Comparison of ENCODE assay signal across 15 cellular contexts in the genomic region with DNA sequence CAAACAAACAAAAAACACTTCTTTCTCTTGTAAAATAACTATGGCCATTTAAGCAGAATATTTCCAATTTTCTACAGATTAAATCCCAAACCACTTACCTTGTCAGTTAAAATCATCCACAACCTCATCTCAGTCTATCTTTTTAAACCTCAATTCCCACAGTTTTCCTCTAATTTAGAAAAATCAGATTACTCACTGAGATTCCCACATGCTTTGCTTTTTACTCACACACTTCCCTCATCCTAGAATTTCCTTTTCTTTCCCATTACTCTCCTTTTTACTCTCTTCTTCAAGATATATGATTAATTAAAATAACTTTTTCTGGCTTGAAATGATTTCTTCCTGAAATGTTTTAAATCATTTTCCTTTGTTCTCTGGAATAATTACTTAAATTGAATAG.
DNase-seq lines count a peak whose midpoint lies in the region; ATAC-seq and TF ChIP-seq lines count a peak whose summit lies in the region.
"Had no signal": no experiment of that assay in that cellular context is flagged by ENCODE, and none has a peak within 500 bp of the region (broad histone marks: within the 10 kb centered on the region; RNA-seq: fewer than 3 reads in every experiment).

No MANE protein-coding gene starts in this region.

- H3K27ac ChIP-seq in GM23338 (ENCODE audit: low read depth) (no peak overlapping the region), foreskin keratinocyte (peak overlapping the region; percentile 33), RWPE1 (no peak overlapping the region)
- H3K27ac ChIP-seq: C4-2B, SJCRH30 had no signal

- H4K20me1 ChIP-seq in GM23338 (replicated peaks; ENCODE audit: insufficient read depth): no peaks in the 10 kb centered on the region

- CTCF ChIA-PET in RWPE1 (lab: Yijun Ruan, JAX): no interaction called here

- peaks cover 5% of the 10 kb centered on the region for H3K27me3 Mint-ChIP-seq in GM23338 (ENCODE audit: insufficient read depth, low read depth, poor library complexity)
- H3K27me3 Mint-ChIP-seq in activated T-helper 17 cell treated with anti-CD3 and anti-CD28 coated beads, Interleukin-2, amount 50 U/mL, for 72 hours: no peaks in the 10 kb centered on the region

- ATAC-seq in GM23338 (no peak), SK-N-SH treated with all-trans-retinoic acid at 6 μM for 48 hours (no peak), foreskin keratinocyte (no peak), HG02759 (IDR thresholded peaks at IDR 0.05; ENCODE audit: unreplicated experiment) (no peak)
- ATAC-seq in activated T-helper 17 cell treated with anti-CD3 and anti-CD28 coated beads, Interleukin-2, amount 50 U/mL, for 72 hours (replicated peaks): no peak

- no peak overlapping the region for H3K4me3 ChIP-seq in GM23338
- H3K4me3 ChIP-seq: SJCRH30 had no signal

- H3F3A ChIP-seq in GM23338 (replicated peaks; ENCODE audit: low read depth): no peaks in the 10 kb centered on the region

- H3K4me3 Mint-ChIP-seq in GM23338: no peak overlapping the region
- H3K4me3 Mint-ChIP-seq in activated T-helper 17 cell treated with anti-CD3 and anti-CD28 coated beads, Interleukin-2, amount 50 U/mL, for 72 hours: no peak overlapping the region

- H3K27me3 ChIP-seq in GM23338 (ENCODE audit: insufficient read depth) (no peaks in the 10 kb centered on the region), foreskin keratinocyte (no peaks in the 10 kb centered on the region)
- H3K27me3 ChIP-seq: SJCRH30 had no signal

- no peak overlapping the region for H3K4me2 ChIP-seq in GM23338

- no peak for TF ChIP-seq CTCF in GM23338 (conservative IDR thresholded peaks at IDR 0.05; ENCODE audit: low read depth in 2 of 2)
- no peak for TF ChIP-seq CTCF in foreskin keratinocyte (conservative IDR thresholded peaks at IDR 0.05)
- no peak for TF ChIP-seq CTCF in RWPE1 (conservative IDR thresholded peaks at IDR 0.05; ENCODE audit: low read depth)

- POLR2A ChIA-PET in RWPE1 (lab: Yijun Ruan, JAX; ENCODE audit: low non-redundant PET): no interaction called here

- peaks cover 61% of the 10 kb centered on the region for H3K79me2 ChIP-seq in GM23338 (replicated peaks; ENCODE audit: insufficient read depth)

- peaks cover 65% of the 10 kb centered on the region for H3K4me1 Mint-ChIP-seq in GM23338
- no peaks in the 10 kb centered on the region for H3K4me1 Mint-ChIP-seq in activated T-helper 17 cell treated with anti-CD3 and anti-CD28 coated beads, Interleukin-2, amount 50 U/mL, for 72 hours

- H3K9me2 ChIP-seq in GM23338 (ENCODE audit: insufficient read depth): no peaks in the 10 kb centered on the region

- H3K4me1 ChIP-seq in GM23338 (ENCODE audit: insufficient read depth): peaks cover 55% of the 10 kb centered on the region
- peaks cover 42% of the 10 kb centered on the region for H3K4me1 ChIP-seq in foreskin keratinocyte

- H3K9me3 Mint-ChIP-seq in GM23338: no peaks in the 10 kb centered on the region
- H3K9me3 Mint-ChIP-seq in activated T-helper 17 cell treated with anti-CD3 and anti-CD28 coated beads, Interleukin-2, amount 50 U/mL, for 72 hours: peaks cover 8% of the 10 kb centered on the region

- no peaks in the 10 kb centered on the region for H3K36me3 ChIP-seq in GM23338 (ENCODE audit: insufficient read depth)

- DNase-seq in A172 (ENCODE audit: low spot score): peak; percentile 18
- DNase-seq in GM23338 (ENCODE audit: low spot score): no peak
- DNase-seq in foreskin keratinocyte: no peak
- DNase-seq in RWPE1 (ENCODE audit: low spot score): no peak
- DNase-seq in NCI-H187 (lab: John Stamatoyannopoulos, UW): no peak
- DNase-seq: 8988T, COR-L47, GF-D8, NCI-H1436, NCI-H2081, SJCRH30 had no signal

- peaks cover 3% of the 10 kb centered on the region; the same call in 1 of the 3 replicates for H3K36me3 Mint-ChIP-seq in GM23338 (ENCODE audit: low read depth)
- no peaks in the 10 kb centered on the region for H3K36me3 Mint-ChIP-seq in activated T-helper 17 cell treated with anti-CD3 and anti-CD28 coated beads, Interleukin-2, amount 50 U/mL, for 72 hours (ENCODE audit: low read depth)

- H2AFZ ChIP-seq in GM23338: no peak overlapping the region

- peak overlapping the region; percentile 37; the same call in 1 of the 2 replicates for H3K27ac Mint-ChIP-seq in GM23338
- no peak overlapping the region for H3K27ac Mint-ChIP-seq in activated T-helper 17 cell treated with anti-CD3 and anti-CD28 coated beads, Interleukin-2, amount 50 U/mL, for 72 hours

TF ChIP-seq in GM23338, 12 proteins besides CTCF, POLR2A, EP300 and RAD21 (continues in another document):
- TF ChIP-seq EZH2 (IDR thresholded peaks at IDR 0.05; ENCODE audit: low read depth, unreplicated experiment) (no peak), CREB1 (CRISPR knock-in tag; IDR thresholded peaks at IDR 0.05; ENCODE audit: low read depth) (no peak)
- TF ChIP-seq, protein P1, sequence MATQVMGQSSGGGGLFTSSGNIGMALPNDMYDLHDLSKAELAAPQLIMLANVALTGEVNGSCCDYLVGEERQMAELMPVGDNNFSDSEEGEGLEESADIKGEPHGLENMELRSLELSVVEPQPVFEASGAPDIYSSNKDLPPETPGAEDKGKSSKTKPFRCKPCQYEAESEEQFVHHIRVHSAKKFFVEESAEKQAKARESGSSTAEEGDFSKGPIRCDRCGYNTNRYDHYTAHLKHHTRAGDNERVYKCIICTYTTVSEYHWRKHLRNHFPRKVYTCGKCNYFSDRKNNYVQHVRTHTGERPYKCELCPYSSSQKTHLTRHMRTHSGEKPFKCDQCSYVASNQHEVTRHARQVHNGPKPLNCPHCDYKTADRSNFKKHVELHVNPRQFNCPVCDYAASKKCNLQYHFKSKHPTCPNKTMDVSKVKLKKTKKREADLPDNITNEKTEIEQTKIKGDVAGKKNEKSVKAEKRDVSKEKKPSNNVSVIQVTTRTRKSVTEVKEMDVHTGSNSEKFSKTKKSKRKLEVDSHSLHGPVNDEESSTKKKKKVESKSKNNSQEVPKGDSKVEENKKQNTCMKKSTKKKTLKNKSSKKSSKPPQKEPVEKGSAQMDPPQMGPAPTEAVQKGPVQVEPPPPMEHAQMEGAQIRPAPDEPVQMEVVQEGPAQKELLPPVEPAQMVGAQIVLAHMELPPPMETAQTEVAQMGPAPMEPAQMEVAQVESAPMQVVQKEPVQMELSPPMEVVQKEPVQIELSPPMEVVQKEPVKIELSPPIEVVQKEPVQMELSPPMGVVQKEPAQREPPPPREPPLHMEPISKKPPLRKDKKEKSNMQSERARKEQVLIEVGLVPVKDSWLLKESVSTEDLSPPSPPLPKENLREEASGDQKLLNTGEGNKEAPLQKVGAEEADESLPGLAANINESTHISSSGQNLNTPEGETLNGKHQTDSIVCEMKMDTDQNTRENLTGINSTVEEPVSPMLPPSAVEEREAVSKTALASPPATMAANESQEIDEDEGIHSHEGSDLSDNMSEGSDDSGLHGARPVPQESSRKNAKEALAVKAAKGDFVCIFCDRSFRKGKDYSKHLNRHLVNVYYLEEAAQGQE (IDR thresholded peaks at IDR 0.05; ENCODE audit: unreplicated experiment): no peak

TF ChIP-seq in SK-N-SH treated with all-trans-retinoic acid at 6 μM for 48 hours, 23 proteins besides CTCF, POLR2A, EP300 and RAD21 (continues in another document):
- TF ChIP-seq, protein P2, sequence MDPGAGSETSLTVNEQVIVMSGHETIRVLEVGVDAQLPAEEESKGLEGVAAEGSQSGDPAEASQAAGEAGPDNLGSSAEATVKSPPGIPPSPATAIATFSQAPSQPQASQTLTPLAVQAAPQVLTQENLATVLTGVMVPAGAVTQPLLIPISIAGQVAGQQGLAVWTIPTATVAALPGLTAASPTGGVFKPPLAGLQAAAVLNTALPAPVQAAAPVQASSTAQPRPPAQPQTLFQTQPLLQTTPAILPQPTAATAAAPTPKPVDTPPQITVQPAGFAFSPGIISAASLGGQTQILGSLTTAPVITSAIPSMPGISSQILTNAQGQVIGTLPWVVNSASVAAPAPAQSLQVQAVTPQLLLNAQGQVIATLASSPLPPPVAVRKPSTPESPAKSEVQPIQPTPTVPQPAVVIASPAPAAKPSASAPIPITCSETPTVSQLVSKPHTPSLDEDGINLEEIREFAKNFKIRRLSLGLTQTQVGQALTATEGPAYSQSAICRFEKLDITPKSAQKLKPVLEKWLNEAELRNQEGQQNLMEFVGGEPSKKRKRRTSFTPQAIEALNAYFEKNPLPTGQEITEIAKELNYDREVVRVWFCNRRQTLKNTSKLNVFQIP (CRISPR knock-in tag; IDR thresholded peaks at IDR 0.05; ENCODE audit: borderline replicate concordance, low read depth): no peak
- TF ChIP-seq OSR1 (CRISPR knock-in tag; IDR thresholded peaks at IDR 0.05) (peak; percentile 96), RARB (CRISPR knock-in tag; IDR thresholded peaks at IDR 0.05) (no peak), SNAI2 (CRISPR knock-in tag; IDR thresholded peaks at IDR 0.05) (no peak), ESRRG (CRISPR knock-in tag; IDR thresholded peaks at IDR 0.05) (no peak), ZFP30 (CRISPR knock-in tag; IDR thresholded peaks at IDR 0.05) (no peak), ISL1 (CRISPR knock-in tag; IDR thresholded peaks at IDR 0.05) (peak; percentile 55), PPARA (CRISPR knock-in tag; IDR thresholded peaks at IDR 0.05; ENCODE audit: borderline replicate concordance) (no peak), ZC3H10 (CRISPR knock-in tag; IDR thresholded peaks at IDR 0.05) (peak; percentile 95), BACH2 (CRISPR knock-in tag; IDR thresholded peaks at IDR 0.05; ENCODE audit: borderline replicate concordance) (no peak), CSDC2 (CRISPR knock-in tag; IDR thresholded peaks at IDR 0.05) (no peak)
- TF ChIP-seq, protein P3, sequence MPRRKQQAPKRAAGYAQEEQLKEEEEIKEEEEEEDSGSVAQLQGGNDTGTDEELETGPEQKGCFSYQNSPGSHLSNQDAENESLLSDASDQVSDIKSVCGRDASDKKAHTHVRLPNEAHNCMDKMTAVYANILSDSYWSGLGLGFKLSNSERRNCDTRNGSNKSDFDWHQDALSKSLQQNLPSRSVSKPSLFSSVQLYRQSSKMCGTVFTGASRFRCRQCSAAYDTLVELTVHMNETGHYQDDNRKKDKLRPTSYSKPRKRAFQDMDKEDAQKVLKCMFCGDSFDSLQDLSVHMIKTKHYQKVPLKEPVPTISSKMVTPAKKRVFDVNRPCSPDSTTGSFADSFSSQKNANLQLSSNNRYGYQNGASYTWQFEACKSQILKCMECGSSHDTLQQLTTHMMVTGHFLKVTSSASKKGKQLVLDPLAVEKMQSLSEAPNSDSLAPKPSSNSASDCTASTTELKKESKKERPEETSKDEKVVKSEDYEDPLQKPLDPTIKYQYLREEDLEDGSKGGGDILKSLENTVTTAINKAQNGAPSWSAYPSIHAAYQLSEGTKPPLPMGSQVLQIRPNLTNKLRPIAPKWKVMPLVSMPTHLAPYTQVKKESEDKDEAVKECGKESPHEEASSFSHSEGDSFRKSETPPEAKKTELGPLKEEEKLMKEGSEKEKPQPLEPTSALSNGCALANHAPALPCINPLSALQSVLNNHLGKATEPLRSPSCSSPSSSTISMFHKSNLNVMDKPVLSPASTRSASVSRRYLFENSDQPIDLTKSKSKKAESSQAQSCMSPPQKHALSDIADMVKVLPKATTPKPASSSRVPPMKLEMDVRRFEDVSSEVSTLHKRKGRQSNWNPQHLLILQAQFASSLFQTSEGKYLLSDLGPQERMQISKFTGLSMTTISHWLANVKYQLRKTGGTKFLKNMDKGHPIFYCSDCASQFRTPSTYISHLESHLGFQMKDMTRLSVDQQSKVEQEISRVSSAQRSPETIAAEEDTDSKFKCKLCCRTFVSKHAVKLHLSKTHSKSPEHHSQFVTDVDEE (CRISPR knock-in tag; IDR thresholded peaks at IDR 0.05): no peak
